27 cellular contexts compared by ENCODE assay signal in genomic region chr2:235402444-235402843, GRCh38.
"Had no signal": no experiment of that assay in that cellular context is flagged by ENCODE, and none has a peak within 500 bp of the region (broad histone marks: within the 10 kb centered on the region; RNA-seq: fewer than 3 reads in every experiment).

No MANE protein-coding gene starts in this region.

- DNase-seq: activated CD4-positive, alpha-beta T cell treated with anti-CD3 and anti-CD28 coated beads for 4 hours; activated CD4-positive, alpha-beta T cell treated with anti-CD3 and anti-CD28 coated beads, Interleukin-2, amount 50 U/mL, for 48 hours; activated CD8-positive, alpha-beta memory T cell treated with anti-CD3 and anti-CD28 coated beads for 24 hours; activated effector memory CD4-positive, alpha-beta T cell treated with anti-CD3 and anti-CD28 coated beads, Interleukin-2, amount 50 U/mL, for 16 hours; activated naive CD4-positive, alpha-beta T cell treated with anti-CD3 and anti-CD28 coated beads for 36 hours; activated naive CD8-positive, alpha-beta T cell treated with anti-CD3 and anti-CD28 coated beads for 36 hours; central memory CD4-positive, alpha-beta T cell; effector CD8-positive, alpha-beta T cell; left lung; lower lobe of right lung; mucosa of descending colon; sigmoid colon; stimulated activated CD4-positive, alpha-beta T cell treated with anti-CD3 and anti-CD28 coated beads, Interleukin-15, amount 100 ng/mL, for 24 hours; stimulated activated naive CD8-positive, alpha-beta T cell treated with anti-CD3 and anti-CD28 coated beads, Interleukin-15, Interleukin-2, amounts not matched to agents 100 U/mL and 50 U/mL, for 24 hours; testis; transverse colon had no signal

- H3K4me1 Mint-ChIP-seq: activated naive CD8-positive, alpha-beta T cell treated with anti-CD3 and anti-CD28 coated beads for 36 hours; nephron had no signal

- H3K9me3 Mint-ChIP-seq: activated naive CD4-positive, alpha-beta T cell treated with anti-CD3 and anti-CD28 coated beads for 36 hours; activated naive CD8-positive, alpha-beta T cell treated with anti-CD3 and anti-CD28 coated beads for 36 hours had no signal

- ATAC-seq: left lung; lower lobe of right lung; mucosa of descending colon; stimulated activated naive CD8-positive, alpha-beta T cell treated with anti-CD3 and anti-CD28 coated beads, Interleukin-15, Interleukin-2, amounts not matched to agents 100 U/mL and 50 U/mL, for 24 hours had no signal

- H3K4me2 ChIP-seq: smooth muscle cell had no signal

- H3K27ac ChIP-seq: ascending aorta, left lung, lower lobe of right lung, neutrophil, sigmoid colon, testis, transverse colon, VCaP had no signal

- H3K4me3 ChIP-seq: ascending aorta, left lung, lower lobe of right lung, mucosa of descending colon, sigmoid colon, smooth muscle cell, testis, transverse colon had no signal

- H3K27me3 ChIP-seq: ascending aorta, left lung, neutrophil, sigmoid colon, testis, transverse colon had no signal

- H3K4me3 Mint-ChIP-seq: activated naive CD4-positive, alpha-beta T cell treated with anti-CD3 and anti-CD28 coated beads for 36 hours; activated naive CD8-positive, alpha-beta T cell treated with anti-CD3 and anti-CD28 coated beads for 36 hours; activated T-helper 1 cell treated with anti-CD3 and anti-CD28 coated beads, Interleukin-12 subunit alpha, Interleukin-12 subunit beta, Interleukin-2, Interleukin-4 antibody, amounts not matched to agents 30 ng/mL and 10 ng/mL and 1 ng/mL, durations not matched to agents 14 hours and 24 hours and 36 hours; nephron had no signal

- H3K4me1 ChIP-seq: ascending aorta, left lung, lower lobe of right lung, sigmoid colon, transverse colon had no signal

- H3K9me3 ChIP-seq: ascending aorta, left lung, lower lobe of right lung, neutrophil, sigmoid colon, testis, transverse colon had no signal

- FAIRE-seq: endometrium, frontal cortex, islet of Langerhans, TTC549, urothelium cell line had no signal

- H3K36me3 Mint-ChIP-seq: activated naive CD8-positive, alpha-beta T cell treated with anti-CD3 and anti-CD28 coated beads for 36 hours had no signal

- H3K36me3 ChIP-seq: ascending aorta, left lung, lower lobe of right lung, neutrophil, sigmoid colon, transverse colon had no signal

- H3K27ac Mint-ChIP-seq: activated naive CD4-positive, alpha-beta T cell treated with anti-CD3 and anti-CD28 coated beads for 36 hours; activated naive CD8-positive, alpha-beta T cell treated with anti-CD3 and anti-CD28 coated beads for 36 hours; activated T-helper 1 cell treated with anti-CD3 and anti-CD28 coated beads, Interleukin-12 subunit alpha, Interleukin-12 subunit beta, Interleukin-2, Interleukin-4 antibody, amounts not matched to agents 30 ng/mL and 10 ng/mL and 1 ng/mL, durations not matched to agents 14 hours and 24 hours and 36 hours; nephron had no signal
